Comparison of ENCODE assay signal across 17 cellular contexts in genomic region chr11:69567951-69568808, GRCh38.
DNase-seq lines count a peak whose midpoint lies in the region; ATAC-seq and TF ChIP-seq lines count a peak whose summit lies in the region.
"Had no signal": no experiment of that assay in that cellular context is flagged by ENCODE, and none has a peak within 500 bp of the region (broad histone marks: within the 10 kb centered on the region; RNA-seq: fewer than 3 reads in every experiment).

No MANE protein-coding gene starts in this region.

- 0 out of 3 replicates have a peak, but pooled peaks have one; percentile 33 for ATAC-seq in RWPE2 (ENCODE audit: low read depth)
- ATAC-seq in T-helper 17 cell = no peak
- ATAC-seq: left cardiac atrium had no signal

- H3K9me3 ChIP-seq in RWPE2 (ENCODE audit: severe bottlenecking) = no peaks in the 10 kb centered on the region
- no peaks in the 10 kb centered on the region for H3K9me3 ChIP-seq in T-helper 17 cell (ENCODE audit: control insufficient read depth, low read length, poor library complexity, severe bottlenecking)
- H3K9me3 ChIP-seq: adrenal gland, BE2C had no signal

- no peak for TF ChIP-seq CTCF in RWPE2 (IDR thresholded peaks at IDR 0.05; ENCODE audit: poor library complexity, severe bottlenecking)
- no peak for TF ChIP-seq CTCF in fibroblast of pulmonary artery (IDR thresholded peaks at IDR 0.05; ENCODE audit: low read length, missing control alignments)
- TF ChIP-seq CTCF in retinal pigment epithelial cell (conservative IDR thresholded peaks at IDR 0.05; ENCODE audit: low read depth, low read length) = peak; percentile 9
- no peak for TF ChIP-seq CTCF in osteocyte (IDR thresholded peaks at IDR 0.05)

- H3K4me1 Mint-ChIP-seq in osteocyte (ENCODE audit: unreplicated experiment) = peaks cover 6% of the 10 kb centered on the region
- peaks cover 4% of the 10 kb centered on the region for H3K4me1 Mint-ChIP-seq in T-helper 17 cell
- H3K4me1 Mint-ChIP-seq: H9 had no signal

- H3K27me3 ChIP-seq in RWPE2 (ENCODE audit: insufficient read depth, poor library complexity, severe bottlenecking) = no peaks in the 10 kb centered on the region
- H3K27me3 ChIP-seq: adrenal gland, BE2C had no signal

- H3K4me3 Mint-ChIP-seq in osteocyte (ENCODE audit: unreplicated experiment) = no peak overlapping the region
- H3K4me3 Mint-ChIP-seq in T-helper 17 cell = no peak overlapping the region
- H3K4me3 Mint-ChIP-seq: H9 had no signal

- no peaks in the 10 kb centered on the region for H3K27me3 Mint-ChIP-seq in osteocyte (ENCODE audit: unreplicated experiment)
- peaks cover 42% of the 10 kb centered on the region for H3K27me3 Mint-ChIP-seq in T-helper 17 cell

- H3K4me3 ChIP-seq in RWPE2 (ENCODE audit: severe bottlenecking) = no peak overlapping the region
- H3K4me3 ChIP-seq in fibroblast of pulmonary artery (replicated peaks; ENCODE audit: low read depth, low read length) = no peak overlapping the region
- no peak overlapping the region for H3K4me3 ChIP-seq in retinal pigment epithelial cell (ENCODE audit: low read length)
- H3K4me3 ChIP-seq: adrenal gland had no signal

- H3K36me3 Mint-ChIP-seq in osteocyte (ENCODE audit: unreplicated experiment) (no peaks in the 10 kb centered on the region), T-helper 17 cell (ENCODE audit: low read depth) (peaks cover 4% of the 10 kb centered on the region)

- H3K27ac Mint-ChIP-seq in osteocyte (ENCODE audit: unreplicated experiment) (no peak overlapping the region), T-helper 17 cell (no peak overlapping the region)
- H3K27ac Mint-ChIP-seq: activated T-helper 2 cell treated with anti-CD3 and anti-CD28 coated beads, Interferon-gamma antibody, Interleukin-2, Interleukin-4, amounts not matched to agents 10 μg/mL and 5 μg/mL and 100 μg/mL, durations not matched to agents 14 hours and 24 hours and 36 hours had no signal

- no peak overlapping the region for H3K27ac ChIP-seq in RWPE2 (ENCODE audit: poor library complexity, severe bottlenecking)
- H3K27ac ChIP-seq: adrenal gland had no signal

- H3K36me3 ChIP-seq in RWPE2 (ENCODE audit: low read depth) = no peaks in the 10 kb centered on the region
- H3K36me3 ChIP-seq: adrenal gland, BE2C had no signal

- H3K9me3 Mint-ChIP-seq in osteocyte (ENCODE audit: unreplicated experiment) = peaks cover 6% of the 10 kb centered on the region
- H3K9me3 Mint-ChIP-seq: activated T-helper 2 cell treated with anti-CD3 and anti-CD28 coated beads, Interferon-gamma antibody, Interleukin-2, Interleukin-4, amounts not matched to agents 10 μg/mL and 5 μg/mL and 100 μg/mL, durations not matched to agents 14 hours and 24 hours and 36 hours; H9 had no signal

- peak; percentile 67 for DNase-seq in EL
- DNase-seq in RWPE2 (ENCODE audit: low spot score) = no peak
- DNase-seq in fibroblast of pulmonary artery (ENCODE audit: low read depth) = peak; percentile 14
- DNase-seq in retinal pigment epithelial cell (ENCODE audit: low read depth) = no peak
- DNase-seq in activated CD4-positive, CD25-positive, alpha-beta regulatory T cell treated with anti-CD3 and anti-CD28 coated beads, Interleukin-2, amount 50 U/mL, for 72 hours = no peak
- no peak for DNase-seq in osteocyte (ENCODE audit: extremely low spot score, unreplicated experiment)
- DNase-seq in T-helper 17 cell = no peak
- DNase-seq in NCI-H82 treated with DMSO at 0.1 percent for 48 hours (lab: John Stamatoyannopoulos, UW; ENCODE audit: unreplicated experiment) = no peak
- DNase-seq: activated CD4-positive, CD25-positive, alpha-beta regulatory T cell; activated CD8-positive, alpha-beta memory T cell treated with anti-CD3 and anti-CD28 coated beads for 24 hours; adrenal gland; BE2C; cerebellar nuclear complex; H9; left cardiac atrium; NCI-H1105 treated with DMSO at 0.1 percent for 48 hours had no signal

- H3K4me1 ChIP-seq in RWPE2 (ENCODE audit: insufficient read depth, poor library complexity, severe bottlenecking) = no peaks in the 10 kb centered on the region
- H3K4me1 ChIP-seq: adrenal gland, BE2C had no signal

Comparison
In these comparisons a context has a peak if more than half of its experiments do, and no peak if none do; other contexts are left out.
1. DNase-seq: peak in EL (single experiment) and fibroblast of pulmonary artery (single experiment); none in RWPE2 (single experiment), retinal pigment epithelial cell (single experiment), activated CD4-positive, CD25-positive, alpha-beta regulatory T cell treated with anti-CD3 and anti-CD28 coated beads, Interleukin-2, amount 50 U/mL, for 72 hours (single experiment), osteocyte (single experiment), T-helper 17 cell (0 of 3) and NCI-H82 treated with DMSO at 0.1 percent for 48 hours (single experiment).